10 cellular contexts compared by ENCODE assay signal in the genomic region with DNA sequence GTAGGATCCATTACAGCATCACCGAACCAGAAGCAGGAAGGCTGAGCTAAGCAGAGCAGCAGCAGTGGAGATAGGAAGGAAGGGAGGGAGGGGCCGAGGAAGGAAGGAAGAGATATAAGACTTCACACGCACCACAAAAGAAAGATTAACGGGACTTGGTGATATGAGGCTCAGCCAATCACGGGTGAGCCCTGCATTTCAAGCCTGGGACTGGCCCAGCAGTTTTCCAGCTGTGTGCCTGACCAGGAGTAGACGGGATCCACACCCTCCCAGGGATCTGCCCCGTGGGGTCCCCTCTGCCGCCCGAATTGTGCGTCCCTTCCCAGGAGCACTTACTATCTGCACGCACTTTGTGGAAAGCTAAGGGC. TPM values are rescaled to one million over a fixed set of nuclear protein-coding genes. Genes with fewer than 3 reads are reported as not detected.
A peak's percentile ranks its signal among the peaks of the same experiment; 100 is the strongest.
DNase-seq lines count a peak whose midpoint lies in the region; ATAC-seq and TF ChIP-seq lines count a peak whose summit lies in the region.
"Had no signal": no experiment of that assay in that cellular context is flagged by ENCODE, and none has a peak within 500 bp of the region (broad histone marks: within the 10 kb centered on the region; RNA-seq: fewer than 3 reads in every experiment).

No MANE protein-coding gene starts in this region.

- H3F3A ChIP-seq in MM.1S (ENCODE audit: insufficient read depth, low read length), result 0 out of 2 replicates have a peak, but pooled peaks cover 3% of the 10 kb centered on the region

- H3K36me3 ChIP-seq in MM.1S (replicated peaks; ENCODE audit: insufficient read depth, low read length) (no peaks in the 10 kb centered on the region), body of pancreas (replicated peaks in 1 of 2; ENCODE audit: insufficient read depth in 1 of 2, low read depth in 2 of 2) (no peaks in the 10 kb centered on the region)

- no peaks in the 10 kb centered on the region for H3K27me3 ChIP-seq in CD4-positive, alpha-beta T cell (ENCODE audit: control insufficient read depth, insufficient read depth, low read length)
- H3K27me3 ChIP-seq in MM.1S (replicated peaks; ENCODE audit: insufficient read depth, low read length) (peaks cover 15% of the 10 kb centered on the region), body of pancreas (no peaks in the 10 kb centered on the region)

- no peak for TF ChIP-seq CTCF in CD4-positive, alpha-beta T cell (IDR thresholded peaks at IDR 0.05)
- no peak for TF ChIP-seq CTCF in MM.1S (IDR thresholded peaks at IDR 0.05; ENCODE audit: low read length)
- TF ChIP-seq CTCF in body of pancreas (IDR thresholded peaks at IDR 0.05), result no peak

- peaks cover 2% of the 10 kb centered on the region; the same call in 1 of the 2 replicates for H3K4me1 ChIP-seq in MM.1S (ENCODE audit: low read length)
- H3K4me1 ChIP-seq in body of pancreas, result peaks cover 13% of the 10 kb centered on the region

- H3K9ac ChIP-seq in MM.1S (ENCODE audit: low read length), result peak overlapping the region; percentile 43; the same call in 1 of the 2 replicates

- no peaks in the 10 kb centered on the region for H4K20me1 ChIP-seq in MM.1S (ENCODE audit: insufficient read depth, low read length)

- H3K4me1 Mint-ChIP-seq in CD4-positive, alpha-beta T cell (ENCODE audit: low read depth), result peaks cover 67% of the 10 kb centered on the region
- peaks cover 13% of the 10 kb centered on the region for H3K4me1 Mint-ChIP-seq in memory B cell

- peaks cover 8% of the 10 kb centered on the region for H3K36me3 Mint-ChIP-seq in CD4-positive, alpha-beta T cell (ENCODE audit: low read depth)
- no peaks in the 10 kb centered on the region for H3K36me3 Mint-ChIP-seq in memory B cell

- H3K9me3 ChIP-seq in CD4-positive, alpha-beta T cell (ENCODE audit: control insufficient read depth, low read length), result no peaks in the 10 kb centered on the region
- H3K9me3 ChIP-seq in MM.1S (replicated peaks; ENCODE audit: insufficient read depth, low read length) (no peaks in the 10 kb centered on the region), body of pancreas (no peaks in the 10 kb centered on the region)

- CTCF ChIA-PET in CD4-positive, alpha-beta T cell (lab: Charles Lee), result interaction anchor here (0.6 to 1.7 kb wide), 8 partner anchors 9 to 1822 kb away, joined by 3 to 12 read pairs (median 4); partner anchors contain the start of gene ABCB8

- 37 to 51% methylated on average over 11 of the region's 11 CpGs for WGBS in body of pancreas, 2 donors

- H3K9me2 ChIP-seq in MM.1S (replicated peaks; ENCODE audit: insufficient read depth, low read length), result no peaks in the 10 kb centered on the region

- no peak for DNase-seq in CD4-positive, alpha-beta T cell
- DNase-seq in MM.1S, result peak; percentile 27
- peak in 1 of 4 donors; percentile 9 for DNase-seq in body of pancreas
- DNase-seq in memory B cell (ENCODE audit: low spot score in 2 of 2), result no peak
- DNase-seq in kidney tubule cell (ENCODE audit: low spot score), result no peak
- no peak for DNase-seq in SKM-1 (lab: John Stamatoyannopoulos, UW; ENCODE audit: unreplicated experiment)
- DNase-seq in AG20443 (ENCODE audit: low spot score), result no peak
- no peak for DNase-seq in DMS53 treated with DMSO at 0.1 percent for 48 hours (lab: John Stamatoyannopoulos, UW; ENCODE audit: unreplicated experiment)
- DNase-seq: GDM1, NCI-H1092 had no signal

- H3K27me3 Mint-ChIP-seq in CD4-positive, alpha-beta T cell, result no peaks in the 10 kb centered on the region
- H3K27me3 Mint-ChIP-seq in memory B cell, result peaks cover 2% of the 10 kb centered on the region

- intact Hi-C loops in CD4-positive, alpha-beta T cell (cut with DNase I, micrococcal nuclease), result no loop called here
- intact Hi-C loops in body of pancreas (cut with DNase I), result no loop called here

- H3K4me3 ChIP-seq in MM.1S (ENCODE audit: low read length) (peak overlapping the region; percentile 49), body of pancreas (no peak overlapping the region)

- H2AFZ ChIP-seq in MM.1S (ENCODE audit: low read length), result peak overlapping the region; percentile 61

- POLR2A ChIA-PET in CD4-positive, alpha-beta T cell (lab: Charles Lee), result interaction anchor here (0.7 to 8.5 kb wide), 9 partner anchors 10 to 110 kb away, joined by 3 to 77 read pairs (median 6); partner anchors contain the start of gene ABCB8

- no peaks in the 10 kb centered on the region for H3K9me3 Mint-ChIP-seq in CD4-positive, alpha-beta T cell
- no peaks in the 10 kb centered on the region for H3K9me3 Mint-ChIP-seq in memory B cell

- H3K4me2 ChIP-seq in MM.1S (ENCODE audit: low read depth, low read length), result peak overlapping the region; percentile 60

- peak; percentile 55 for ATAC-seq in CD4-positive, alpha-beta T cell (ENCODE audit: poor library complexity)
- ATAC-seq in body of pancreas, result peak; percentile 13
- ATAC-seq in memory B cell (ENCODE audit: low read depth), result no peak

- H3K27ac ChIP-seq in CD4-positive, alpha-beta T cell (ENCODE audit: low read depth, low read length), result peak overlapping the region; percentile 74
- H3K27ac ChIP-seq in MM.1S (ENCODE audit: low read length) (peak overlapping the region; percentile 30; the same call in 1 of the 2 replicates), body of pancreas (no peak overlapping the region)

- TF ChIP-seq POLR2A in body of pancreas (IDR thresholded peaks at IDR 0.05), result no peak

- no peaks in the 10 kb centered on the region for H3K79me2 ChIP-seq in MM.1S (ENCODE audit: low read length)

- peak overlapping the region; percentile 88 for H3K27ac Mint-ChIP-seq in CD4-positive, alpha-beta T cell
- no peak overlapping the region for H3K27ac Mint-ChIP-seq in memory B cell

- H3K4me3 Mint-ChIP-seq in CD4-positive, alpha-beta T cell, result peak overlapping the region; percentile 87
- H3K4me3 Mint-ChIP-seq in memory B cell, result peak overlapping the region; percentile 71

RNA-seq across cellular contexts. Expression of gene ATG9B, which starts 16.2 kb away (rescaled TPM):
- 10 to 100 TPM; 16.8 to 17.1 TPM for total RNA-seq in CD4-positive, alpha-beta T cell
- total RNA-seq in body of pancreas, result not detected

RNA-seq across cellular contexts. Expression of gene NOS3, which starts 17.3 kb away (rescaled TPM):
- 1 to 10 TPM; 3.9 to 7.1 TPM for total RNA-seq in CD4-positive, alpha-beta T cell
- total RNA-seq in body of pancreas, result 1 to 10 TPM; 4.9 to 7.6 TPM

RNA-seq across cellular contexts. Expression of gene ABCB8, which starts 20.1 kb away (rescaled TPM):
- total RNA-seq in CD4-positive, alpha-beta T cell, result 10 to 100 TPM; 57.0 to 62.2 TPM
- 10 to 100 TPM in 1 of 2 donors, 1 to 10 TPM in 1; 8.8 to 39.6 TPM for total RNA-seq in body of pancreas

RNA-seq across cellular contexts. Expression of gene KCNH2, which starts 30.0 kb away (rescaled TPM):
- 1 to 10 TPM; 1.9 to 2.3 TPM for total RNA-seq in CD4-positive, alpha-beta T cell
- total RNA-seq in body of pancreas, result 1 to 10 TPM; 3.6 to 5.3 TPM

RNA-seq across cellular contexts. Expression of gene ASIC3, which starts 40.2 kb away (rescaled TPM):
- total RNA-seq in CD4-positive, alpha-beta T cell, result 10 to 100 TPM; 13.8 to 15.2 TPM
- total RNA-seq in body of pancreas, result 1 to 10 TPM in 1 of 2 donors, under 1 TPM in 1; 0.78 to 1.3 TPM

Comparison
In these comparisons a context has a peak if more than half of its experiments do, and no peak if none do; other contexts are left out.
1. H3K27ac ChIP-seq: peak in CD4-positive, alpha-beta T cell (single experiment) and MM.1S (single experiment); none in body of pancreas (0 of 4).
2. RNA of gene ATG9B, which starts 16.2 kb away (total RNA-seq): 16.8 to 17.1 TPM in CD4-positive, alpha-beta T cell; not detected in body of pancreas; every median in the first group is over 10 times any median in the second.